In the genomic region with DNA sequence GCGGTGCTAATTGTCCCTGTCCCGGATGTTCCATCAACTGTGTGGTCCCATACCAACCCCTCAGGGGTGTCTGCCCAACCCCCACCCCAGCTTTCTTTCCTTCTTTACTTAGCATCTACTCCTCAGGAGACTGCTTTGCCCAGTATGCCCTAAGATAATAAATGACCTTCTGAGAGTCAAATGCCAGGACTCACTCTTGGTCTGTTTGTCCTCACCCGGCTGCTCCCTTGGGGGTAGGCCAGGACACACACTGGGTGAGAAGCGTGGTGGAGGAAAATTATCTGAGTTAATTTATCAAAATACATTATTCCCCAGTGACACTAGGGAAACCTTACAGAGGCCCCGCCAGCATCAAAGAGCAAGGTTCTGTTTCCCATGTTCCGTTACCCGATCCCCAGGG, we compare ENCODE assay signal across 9 cellular contexts.
"Had no signal": no experiment of that assay in that cellular context is flagged by ENCODE, and none has a peak within 500 bp of the region (broad histone marks: within the 10 kb centered on the region; RNA-seq: fewer than 3 reads in every experiment).

No MANE protein-coding gene starts in this region.

- H3K4me1 ChIP-seq: HAP-1 had no signal

- H3K9me3 ChIP-seq: HAP-1 had no signal

- H3K36me3 ChIP-seq: HAP-1 had no signal

- DNase-seq: GM23248, GOT3, H7, HFFc6, KBM-7 had no signal

- H3K27ac ChIP-seq: GM23248, HL-60 had no signal

- H3K4me3 ChIP-seq: GM23248, HAP-1 had no signal

- H3K9ac ChIP-seq: GM23248 had no signal

- ATAC-seq: HCT116, HepG2 had no signal
